8 cellular contexts compared by ENCODE assay signal in genomic region chr7:77536413-77537135, GRCh38. TPM values are rescaled to one million over a fixed set of nuclear protein-coding genes. Genes with fewer than 3 reads are reported as not detected.
DNase-seq lines count a peak whose midpoint lies in the region; ATAC-seq, FAIRE-seq and TF ChIP-seq lines count a peak whose summit lies in the region.

No MANE protein-coding gene starts in this region.

- TF ChIP-seq CTCF in AG09309 (IDR thresholded peaks at IDR 0.05; ENCODE audit: control insufficient read depth, insufficient read depth, low read depth, low read length, missing control alignments) (no peak), WI38 (IDR thresholded peaks at IDR 0.05; ENCODE audit: low read depth, low read length) (no peak), bronchial epithelial cell (IDR thresholded peaks at IDR 0.05; ENCODE audit: insufficient read depth, low read length, severe bottlenecking) (no peak), smooth muscle cell (IDR thresholded peaks at IDR 0.05; ENCODE audit: borderline replicate concordance, insufficient read depth, poor library complexity, severe bottlenecking) (no peak)

- peaks cover 29% of the 10 kb centered on the region for H4K20me1 ChIP-seq in smooth muscle cell (ENCODE audit: low read depth)

- H3K4me3 ChIP-seq in AG09309 (ENCODE audit: control insufficient read depth, low read depth, low read length) (peak overlapping the region; percentile 86), WI38 (ENCODE audit: low read depth, low read length) (peak overlapping the region; percentile 75), bronchial epithelial cell (ENCODE audit: low read depth, low read length) (peak overlapping the region; percentile 44), smooth muscle cell (peak overlapping the region; percentile 93)

- peak overlapping the region; percentile 47 for H3K27ac ChIP-seq in smooth muscle cell (ENCODE audit: low read depth)

- H3K9me3 ChIP-seq in smooth muscle cell (replicated peaks; ENCODE audit: low read depth) = no peaks in the 10 kb centered on the region

- peak overlapping the region; percentile 87 for H3K4me2 ChIP-seq in smooth muscle cell

- FAIRE-seq in bronchial epithelial cell (lab: Jason Lieb, UNC) = no peak

- no peaks in the 10 kb centered on the region for H3K36me3 ChIP-seq in bronchial epithelial cell (ENCODE audit: control insufficient read depth, insufficient read depth, low read length)
- H3K36me3 ChIP-seq in smooth muscle cell (ENCODE audit: low read depth) = no peaks in the 10 kb centered on the region

- ATAC-seq in GM19023 (IDR thresholded peaks at IDR 0.05; ENCODE audit: unreplicated experiment) (peak; percentile 91), HG03175 (IDR thresholded peaks at IDR 0.05; ENCODE audit: unreplicated experiment) (peak; percentile 92)

- H3K79me2 ChIP-seq in smooth muscle cell (ENCODE audit: low read depth) = peaks cover 43% of the 10 kb centered on the region

- no peaks in the 10 kb centered on the region for H3K36me3 Mint-ChIP-seq in immature natural killer cell

- DNase-seq in AG09309 (ENCODE audit: low read depth) (peak; percentile 71), NCI-H2227 (lab: John Stamatoyannopoulos, UW; ENCODE audit: unreplicated experiment) (peak; percentile 99), bronchial epithelial cell (ENCODE audit: low read depth) (peak; percentile 88), immature natural killer cell (peak; percentile 92 to 94 (median 94)), smooth muscle cell (lab: John Stamatoyannopoulos, UW; ENCODE audit: unreplicated experiment) (peak; percentile 88)

- peaks cover 18% of the 10 kb centered on the region for H3K4me1 ChIP-seq in smooth muscle cell (ENCODE audit: low read depth)

- peak overlapping the region; percentile 70 to 97 (median 95) for H3K27ac Mint-ChIP-seq in immature natural killer cell

- H3K27me3 Mint-ChIP-seq in immature natural killer cell (ENCODE audit: low read depth in 3 of 3) = peaks cover 18 to 35% (median 18%) of the 10 kb centered on the region in 3 donors

- peak overlapping the region; percentile 63 for H3K9ac ChIP-seq in smooth muscle cell (ENCODE audit: low read depth)

- peak overlapping the region; percentile 95 to 98 (median 97) for H3K4me3 Mint-ChIP-seq in immature natural killer cell

- H3K4me1 Mint-ChIP-seq in immature natural killer cell = peaks cover 41 to 47% of the 10 kb centered on the region in 2 donors

- no peaks in the 10 kb centered on the region for H3K27me3 ChIP-seq in bronchial epithelial cell (ENCODE audit: control insufficient read depth, insufficient read depth, low read length)
- H3K27me3 ChIP-seq in smooth muscle cell (ENCODE audit: low read depth) = no peaks in the 10 kb centered on the region

- under 1% methylated on average over 51 of the region's 58 CpGs for WGBS in smooth muscle cell (ENCODE audit: low lambda C conversion rate)

- peaks cover 5% of the 10 kb centered on the region for H3F3A ChIP-seq in smooth muscle cell (ENCODE audit: low read depth)

- peak overlapping the region; percentile 90 for H2AFZ ChIP-seq in smooth muscle cell (ENCODE audit: low read depth)

- peaks cover 0 to 2% (median 0%) of the 10 kb centered on the region in 6 donors for H3K9me3 Mint-ChIP-seq in immature natural killer cell

RNA-seq across cellular contexts. Expression of gene PTPN12, which starts 0.5 kb away (rescaled TPM):
- total RNA-seq in bronchial epithelial cell (25.0 and 48.4 TPM in 2 replicates), smooth muscle cell (82.9 and 85.2 TPM in 2 replicates)
- polyA plus RNA-seq in immature natural killer cell (10 to 100 TPM; 26.4 to 52.7 (median 44.4) TPM), smooth muscle cell (12.3 and 20.7 TPM in 2 replicates)

Comparison
In these comparisons a context has a peak if more than half of its experiments do, and no peak if none do; other contexts are left out.
1. Peak in every context shown above with its lines: DNase-seq, ATAC-seq, H3K4me3 ChIP-seq and H3K27ac ChIP-seq.